In the genomic region with DNA sequence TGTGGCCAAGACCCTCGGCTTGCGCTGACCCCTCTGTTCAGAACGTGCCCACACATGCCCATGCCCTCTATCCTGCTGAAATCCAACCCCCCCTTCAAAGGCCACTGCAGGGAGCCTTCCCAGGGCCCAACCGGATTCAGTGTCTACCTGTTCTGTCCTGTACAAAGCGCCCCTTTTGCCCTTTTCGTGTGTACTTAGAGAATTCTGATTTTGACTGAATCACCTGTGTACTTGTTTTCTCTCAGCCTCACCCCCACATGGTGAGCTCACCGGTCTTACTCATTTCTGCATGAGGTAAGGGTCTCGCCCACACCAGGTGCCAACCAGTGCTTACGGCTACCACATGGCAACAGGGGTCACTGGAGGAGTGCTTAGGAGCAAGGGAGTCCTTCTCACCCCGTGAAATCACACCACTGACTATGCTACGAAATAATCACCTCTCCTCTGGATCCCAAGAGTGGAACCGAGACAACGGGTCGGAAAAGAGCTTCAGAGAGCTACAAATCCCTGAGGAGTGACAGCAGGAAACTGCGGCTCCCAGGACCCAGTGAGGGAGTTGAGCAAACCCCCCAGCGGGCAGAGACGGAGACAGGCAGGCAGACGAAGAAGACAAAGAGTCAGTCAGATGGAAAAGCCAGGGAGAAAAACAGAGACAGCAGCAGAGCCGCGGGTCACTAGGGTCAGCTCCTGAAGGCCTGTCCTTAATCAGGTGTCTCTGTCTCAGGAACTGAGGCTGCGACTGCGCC, we compare ENCODE assay signal across 8 cellular contexts. TPM values are rescaled to one million over a fixed set of nuclear protein-coding genes. Genes with fewer than 3 reads are reported as not detected.
DNase-seq lines count a peak whose midpoint lies in the region; ATAC-seq and TF ChIP-seq lines count a peak whose summit lies in the region.

No MANE protein-coding gene starts in this region.

- CTCF ChIA-PET in CD8-positive, alpha-beta memory T cell (lab: Charles Lee), result interaction anchor here (0.9 to 6.5 kb wide), 16 partner anchors 8 to 72 kb away, joined by 3 to 125 read pairs (median 4); a partner anchor contains a TSS

- H3K36me3 ChIP-seq in CD8-positive, alpha-beta memory T cell (ENCODE audit: insufficient read depth, low read length), result no peaks in the 10 kb centered on the region
- no peaks in the 10 kb centered on the region for H3K36me3 ChIP-seq in muscle layer of colon (ENCODE audit: insufficient read depth, low read length)
- H3K36me3 ChIP-seq in upper lobe of left lung, result no peaks in the 10 kb centered on the region

- POLR2A ChIA-PET in CD8-positive, alpha-beta memory T cell (lab: Charles Lee), result interaction anchor here (0.9 to 1.7 kb wide), 3 partner anchors 32 to 58 kb away, joined by 3 to 6 read pairs (median 5); a partner anchor contains a TSS

- ATAC-seq in upper lobe of left lung (ENCODE audit: low FRiP score in 2 of 2), result no peak
- no peak for ATAC-seq in HG03159 (IDR thresholded peaks at IDR 0.05; ENCODE audit: unreplicated experiment)
- ATAC-seq in HG03521 (IDR thresholded peaks at IDR 0.05; ENCODE audit: unreplicated experiment), result no peak

- H3K9ac ChIP-seq in muscle layer of colon (ENCODE audit: low read length), result peak overlapping the region; percentile 35

- no peak overlapping the region for H3K4me3 ChIP-seq in CD8-positive, alpha-beta memory T cell (ENCODE audit: low read length)
- H3K4me3 ChIP-seq in muscle layer of colon (ENCODE audit: low read depth in 1 of 2, low read length in 2 of 2) (peak overlapping the region; percentile 28 to 75), upper lobe of left lung (peak overlapping the region in 2 of 4 donors; percentile 25 to 30)

- H3K27ac ChIP-seq in CD8-positive, alpha-beta memory T cell (ENCODE audit: low read depth, low read length), result no peak overlapping the region
- H3K27ac ChIP-seq in muscle layer of colon (ENCODE audit: low read depth, low read length), result peak overlapping the region; percentile 45
- H3K27ac ChIP-seq in upper lobe of left lung, result peak overlapping the region; percentile 95 to 99 (median 96)

- peaks cover 27 to 37% (median 35%) of the 10 kb centered on the region in 3 donors for H3K4me1 Mint-ChIP-seq in CD8-positive, alpha-beta memory T cell

- 76 to 78% methylated on average over 21 to 22 of the region's 22 CpGs for WGBS in upper lobe of left lung, 2 donors

- H3K4me3 Mint-ChIP-seq in CD8-positive, alpha-beta memory T cell, result peak overlapping the region in 4 of 7 donors; percentile 15 to 69 (median 58)

- no peaks in the 10 kb centered on the region for H3K9me3 ChIP-seq in CD8-positive, alpha-beta memory T cell (ENCODE audit: low read length)
- H3K9me3 ChIP-seq in muscle layer of colon (ENCODE audit: low read length), result no peaks in the 10 kb centered on the region
- H3K9me3 ChIP-seq in upper lobe of left lung, result no peaks in the 10 kb centered on the region

- TF ChIP-seq POLR2A in upper lobe of left lung (IDR thresholded peaks at IDR 0.05), result no peak

- H3K27me3 Mint-ChIP-seq in CD8-positive, alpha-beta memory T cell, result peaks cover 1 to 19% of the 10 kb centered on the region in 2 donors

- H3K4me1 ChIP-seq in CD8-positive, alpha-beta memory T cell (ENCODE audit: insufficient read depth, low read length), result peaks cover 24% of the 10 kb centered on the region
- peaks cover 37% of the 10 kb centered on the region for H3K4me1 ChIP-seq in muscle layer of colon (ENCODE audit: insufficient read depth, low read length)
- H3K4me1 ChIP-seq in upper lobe of left lung, result peaks cover 41 to 62% (median 53%) of the 10 kb centered on the region in 4 donors

- no peak for TF ChIP-seq EP300 in upper lobe of left lung (IDR thresholded peaks at IDR 0.05)

- no peak for DNase-seq in CD8-positive, alpha-beta memory T cell
- DNase-seq in NCI-H2171 (lab: John Stamatoyannopoulos, UW) (peak; percentile 50), astrocyte of the hippocampus (ENCODE audit: low read depth, low spot score) (peak; percentile 57), upper lobe of left lung (no peak), GOT3 (lab: John Stamatoyannopoulos, UW) (no peak)

- H3K27me3 ChIP-seq in CD8-positive, alpha-beta memory T cell (ENCODE audit: insufficient read depth, low read length, poor library complexity, severe bottlenecking), result no peaks in the 10 kb centered on the region
- H3K27me3 ChIP-seq in muscle layer of colon (ENCODE audit: control insufficient read depth in 1 of 2, insufficient read depth in 2 of 2, low read length in 2 of 2) (no peaks in the 10 kb centered on the region), upper lobe of left lung (no peaks in the 10 kb centered on the region)

- no peaks in the 10 kb centered on the region for H3K9me3 Mint-ChIP-seq in CD8-positive, alpha-beta memory T cell

- peak overlapping the region in 5 of 8 donors; percentile 17 to 86 (median 78) for H3K27ac Mint-ChIP-seq in CD8-positive, alpha-beta memory T cell

- TF ChIP-seq CTCF in upper lobe of left lung (IDR thresholded peaks at IDR 0.05), result no peak

- H3K36me3 Mint-ChIP-seq in CD8-positive, alpha-beta memory T cell, result no peaks in the 10 kb centered on the region

RNA-seq across cellular contexts. Expression of a gene that starts 2.1 kb away (rescaled TPM):
- 1 to 10 TPM in 1 of 2 experiments, under 1 TPM in 1; 0.81 to 1.1 TPM for total RNA-seq in CD8-positive, alpha-beta memory T cell
- polyA plus RNA-seq in CD8-positive, alpha-beta memory T cell, result 0.72 TPM
- 10 to 100 TPM in 2 of 6 donors, 1 to 10 TPM in 3, not detected in 1; 2.0 to 12.0 (median 7.9) TPM for total RNA-seq in upper lobe of left lung

RNA-seq across cellular contexts. Expression of a gene that starts 18.7 kb away (rescaled TPM):
- total RNA-seq in CD8-positive, alpha-beta memory T cell, result not detected
- polyA plus RNA-seq in CD8-positive, alpha-beta memory T cell, result not detected
- 1 to 10 TPM in 5 of 6 donors, not detected in 1; 2.0 to 4.4 (median 2.1) TPM for total RNA-seq in upper lobe of left lung

RNA-seq across cellular contexts. Expression of a gene that starts 22.2 kb away (rescaled TPM):
- total RNA-seq in CD8-positive, alpha-beta memory T cell, result 100 to 1,000 TPM; 125 to 132 TPM
- polyA plus RNA-seq in CD8-positive, alpha-beta memory T cell, result 2,575 TPM
- 100 to 1,000 TPM; 234 to 983 (median 633) TPM for total RNA-seq in upper lobe of left lung

RNA-seq across cellular contexts. Expression of a gene that starts 27.1 kb away (rescaled TPM):
- total RNA-seq in CD8-positive, alpha-beta memory T cell, result 1 to 10 TPM in 1 of 2 experiments, under 1 TPM in 1; 0.61 to 1.5 TPM
- polyA plus RNA-seq in CD8-positive, alpha-beta memory T cell, result 1.6 TPM
- not detected for total RNA-seq in upper lobe of left lung

RNA-seq across cellular contexts. Expression of a gene that starts 32.0 kb away (rescaled TPM):
- total RNA-seq in CD8-positive, alpha-beta memory T cell, result 100 to 1,000 TPM; 244 to 254 TPM
- 892 TPM for polyA plus RNA-seq in CD8-positive, alpha-beta memory T cell
- 1,000 to 10,000 TPM in 3 of 6 donors, 100 to 1,000 TPM in 3; 399 to 1,595 (median 925) TPM for total RNA-seq in upper lobe of left lung

Comparison
In these comparisons a context has a peak if more than half of its experiments do, and no peak if none do; other contexts are left out.
1. DNase-seq: peak in NCI-H2171 (single experiment) and astrocyte of the hippocampus (single experiment); none in CD8-positive, alpha-beta memory T cell (0 of 5), upper lobe of left lung (0 of 2) and GOT3 (single experiment).